8 cellular contexts compared by ENCODE assay signal in the genomic region with DNA sequence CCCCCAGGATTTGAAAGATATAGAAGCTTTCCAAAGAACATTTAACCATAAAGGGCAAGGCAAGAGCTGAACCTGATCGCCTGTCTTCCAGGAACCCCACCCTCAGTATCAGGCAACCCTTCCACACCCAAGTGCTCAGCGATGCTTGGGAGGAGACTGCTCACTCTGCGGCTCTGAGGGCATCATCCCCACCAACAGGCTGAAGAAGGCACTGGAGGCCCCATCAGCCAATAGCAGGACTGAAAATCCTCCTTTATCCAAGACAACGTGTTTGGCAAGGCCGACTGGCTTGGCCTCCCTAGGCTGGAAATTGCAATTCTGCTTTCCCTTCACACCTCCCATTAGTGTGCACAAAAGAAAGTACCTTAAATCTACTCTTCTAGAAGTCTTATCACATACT. TPM values are rescaled to one million over a fixed set of nuclear protein-coding genes. Genes with fewer than 3 reads are reported as not detected.
DNase-seq lines count a peak whose midpoint lies in the region; ATAC-seq and TF ChIP-seq lines count a peak whose summit lies in the region.

No MANE protein-coding gene starts in this region.

- H3K9me3 Mint-ChIP-seq in activated T-helper 1 cell treated with anti-CD3 and anti-CD28 coated beads, Interleukin-12 subunit alpha, Interleukin-12 subunit beta, Interleukin-2, Interleukin-4 antibody, amounts not matched to agents 30 ng/mL and 10 ng/mL and 1 ng/mL, durations not matched to agents 14 hours and 24 hours and 36 hours = no peaks in the 10 kb centered on the region
- no peaks in the 10 kb centered on the region for H3K9me3 Mint-ChIP-seq in progenitor cell of endocrine pancreas (ENCODE audit: low read depth)

- peak overlapping the region; percentile 97 for H3K27ac Mint-ChIP-seq in activated T-helper 1 cell treated with anti-CD3 and anti-CD28 coated beads, Interleukin-12 subunit alpha, Interleukin-12 subunit beta, Interleukin-2, Interleukin-4 antibody, amounts not matched to agents 30 ng/mL and 10 ng/mL and 1 ng/mL, durations not matched to agents 14 hours and 24 hours and 36 hours
- H3K27ac Mint-ChIP-seq in progenitor cell of endocrine pancreas = peak overlapping the region; percentile 99

- H3K36me3 Mint-ChIP-seq in activated T-helper 1 cell treated with anti-CD3 and anti-CD28 coated beads, Interleukin-12 subunit alpha, Interleukin-12 subunit beta, Interleukin-2, Interleukin-4 antibody, amounts not matched to agents 30 ng/mL and 10 ng/mL and 1 ng/mL, durations not matched to agents 14 hours and 24 hours and 36 hours (ENCODE audit: low read depth) = peaks cover 20% of the 10 kb centered on the region
- peaks cover 2% of the 10 kb centered on the region for H3K36me3 Mint-ChIP-seq in progenitor cell of endocrine pancreas (ENCODE audit: insufficient read depth)

- peaks cover 39% of the 10 kb centered on the region for H3K4me1 Mint-ChIP-seq in activated T-helper 1 cell treated with anti-CD3 and anti-CD28 coated beads, Interleukin-12 subunit alpha, Interleukin-12 subunit beta, Interleukin-2, Interleukin-4 antibody, amounts not matched to agents 30 ng/mL and 10 ng/mL and 1 ng/mL, durations not matched to agents 14 hours and 24 hours and 36 hours (ENCODE audit: low read depth)
- H3K4me1 Mint-ChIP-seq in progenitor cell of endocrine pancreas (ENCODE audit: low read depth) = peaks cover 31% of the 10 kb centered on the region

- ATAC-seq in left ventricle myocardium superior (peak; percentile 14), GM18517 (IDR thresholded peaks at IDR 0.05; ENCODE audit: unreplicated experiment) (no peak), HG02642 (IDR thresholded peaks at IDR 0.05; ENCODE audit: poor library complexity, unreplicated experiment) (no peak)

- no peak for TF ChIP-seq POLR2A in NB4 (IDR thresholded peaks at IDR 0.05; ENCODE audit: extremely low read depth, insufficient read length)

- DNase-seq in COR-L47 (lab: John Stamatoyannopoulos, UW) = peak; percentile 78
- peak; percentile 28 for DNase-seq in NB4 (ENCODE audit: low read depth)
- no peak for DNase-seq in activated T-helper 1 cell treated with anti-CD3 and anti-CD28 coated beads, Interleukin-12 subunit alpha, Interleukin-12 subunit beta, Interleukin-2, Interleukin-4 antibody, amounts not matched to agents 30 ng/mL and 10 ng/mL and 1 ng/mL, durations not matched to agents 14 hours and 24 hours and 36 hours (ENCODE audit: low spot score)
- no peak for DNase-seq in left ventricle myocardium superior
- DNase-seq in progenitor cell of endocrine pancreas (ENCODE audit: low spot score, unreplicated experiment) = no peak
- no peak for DNase-seq in KG1 (lab: John Stamatoyannopoulos, UW)

- H3K27me3 Mint-ChIP-seq in activated T-helper 1 cell treated with anti-CD3 and anti-CD28 coated beads, Interleukin-12 subunit alpha, Interleukin-12 subunit beta, Interleukin-2, Interleukin-4 antibody, amounts not matched to agents 30 ng/mL and 10 ng/mL and 1 ng/mL, durations not matched to agents 14 hours and 24 hours and 36 hours (ENCODE audit: insufficient read depth) = no peaks in the 10 kb centered on the region
- H3K27me3 Mint-ChIP-seq in progenitor cell of endocrine pancreas = no peaks in the 10 kb centered on the region

- intact Hi-C loops in activated T-helper 1 cell treated with anti-CD3 and anti-CD28 coated beads, Interleukin-12 subunit alpha, Interleukin-12 subunit beta, Interleukin-2, Interleukin-4 antibody, amounts not matched to agents 30 ng/mL and 10 ng/mL and 1 ng/mL, durations not matched to agents 14 hours and 24 hours and 36 hours (cut with micrococcal nuclease) = loop anchor here (2.0 to 10.0 kb wide), 11 partner anchors 42 to 1735 kb away; a partner anchor contains a TSS
- intact Hi-C loops in left ventricle myocardium superior (cut with micrococcal nuclease) = no loop called here

- H3K4me3 Mint-ChIP-seq in activated T-helper 1 cell treated with anti-CD3 and anti-CD28 coated beads, Interleukin-12 subunit alpha, Interleukin-12 subunit beta, Interleukin-2, Interleukin-4 antibody, amounts not matched to agents 30 ng/mL and 10 ng/mL and 1 ng/mL, durations not matched to agents 14 hours and 24 hours and 36 hours = peak overlapping the region; percentile 94
- H3K4me3 Mint-ChIP-seq in progenitor cell of endocrine pancreas (ENCODE audit: low read depth) = peak overlapping the region; percentile 96

- H3K4me3 ChIP-seq in NB4 (ENCODE audit: low read depth, low read length) = no peak overlapping the region

- TF ChIP-seq CTCF in NB4 (IDR thresholded peaks at IDR 0.05; ENCODE audit: low read depth, low read length) (no peak), progenitor cell of endocrine pancreas (IDR thresholded peaks at IDR 0.05; ENCODE audit: unreplicated experiment) (peak; percentile 8)

RNA-seq across cellular contexts. Expression of a gene that starts 1.4 kb away (rescaled TPM):
- total RNA-seq in activated T-helper 1 cell treated with anti-CD3 and anti-CD28 coated beads, Interleukin-12 subunit alpha, Interleukin-12 subunit beta, Interleukin-2, Interleukin-4 antibody, amounts not matched to agents 30 ng/mL and 10 ng/mL and 1 ng/mL, durations not matched to agents 14 hours and 24 hours and 36 hours = 181 and 183 TPM in 2 replicates
- total RNA-seq in left ventricle myocardium superior (143 TPM), progenitor cell of endocrine pancreas (157 and 164 TPM in 2 replicates)

RNA-seq across cellular contexts. Expression of a gene that starts 50.5 kb away (rescaled TPM):
- 259 and 265 TPM in 2 replicates for total RNA-seq in activated T-helper 1 cell treated with anti-CD3 and anti-CD28 coated beads, Interleukin-12 subunit alpha, Interleukin-12 subunit beta, Interleukin-2, Interleukin-4 antibody, amounts not matched to agents 30 ng/mL and 10 ng/mL and 1 ng/mL, durations not matched to agents 14 hours and 24 hours and 36 hours
- total RNA-seq in left ventricle myocardium superior (478 TPM), progenitor cell of endocrine pancreas (339 and 358 TPM in 2 replicates)

Comparison
In these comparisons a context has a peak if more than half of its experiments do, and no peak if none do; other contexts are left out.
1. DNase-seq: peak in COR-L47 (single experiment) and NB4 (single experiment); none in activated T-helper 1 cell treated with anti-CD3 and anti-CD28 coated beads, Interleukin-12 subunit alpha, Interleukin-12 subunit beta, Interleukin-2, Interleukin-4 antibody, amounts not matched to agents 30 ng/mL and 10 ng/mL and 1 ng/mL, durations not matched to agents 14 hours and 24 hours and 36 hours (single experiment), left ventricle myocardium superior (single experiment), progenitor cell of endocrine pancreas (single experiment) and KG1 (single experiment).